ENCODE assay signal across 26 cellular contexts in genomic region chr12:47843226-47843980, GRCh38. TPM values are rescaled to one million over a fixed set of nuclear protein-coding genes. Genes with fewer than 3 reads are reported as not detected.
DNase-seq lines count a peak whose midpoint lies in the region; ATAC-seq, FAIRE-seq and TF ChIP-seq lines count a peak whose summit lies in the region.
"Had no signal": no experiment of that assay in that cellular context is flagged by ENCODE, and none has a peak within 500 bp of the region (broad histone marks: within the 10 kb centered on the region; RNA-seq: fewer than 3 reads in every experiment).

No MANE protein-coding gene starts in this region.

- H3K27ac ChIP-seq in K562 (ENCODE audit: extremely low read depth, low read depth, low read length) (no peak overlapping the region), caudate nucleus (ENCODE audit: low read depth, low read length) (no peak overlapping the region), ovary (no peak overlapping the region)
- H3K27ac ChIP-seq: GM23248, heart right ventricle, pancreas, right atrium auricular region, tibial artery had no signal

- H3K27ac Mint-ChIP-seq in nephron = peak overlapping the region in 2 of 3 experiments; percentile 46
- H3K27ac Mint-ChIP-seq: CD4-positive, alpha-beta T cell; mesothelial cell of epicardium; stimulated activated naive CD8-positive, alpha-beta T cell treated with anti-CD3 and anti-CD28 coated beads, Interleukin-15, Interleukin-2, amounts not matched to agents 100 ng/mL and 50 ng/mL, for 24 hours; T-helper 1 cell treated with Interleukin-12 subunit alpha and Interleukin-12 subunit beta and Interleukin-4 antibody, amounts not matched to agents 30 μg/mL and 1 μg/mL, for 36 hours had no signal

- H3K4me3 ChIP-seq in K562 = no peak overlapping the region
- H3K4me3 ChIP-seq in ovary = no peak overlapping the region
- H3K4me3 ChIP-seq: GM23248, heart right ventricle, left lung, pancreas, right atrium auricular region, tibial artery had no signal

- H3K9me3 ChIP-seq in K562 (replicated peaks; ENCODE audit: control insufficient read depth, insufficient read depth, low read depth, low read length) (no peaks in the 10 kb centered on the region), ovary (no peaks in the 10 kb centered on the region)
- H3K9me3 ChIP-seq: heart right ventricle, left lung, pancreas, right atrium auricular region, tibial artery had no signal

- no peak for TF ChIP-seq RAD21 in K562 (CRISPR knock-in tag; conservative IDR thresholded peaks at IDR 0.05 in 1 of 2, IDR thresholded peaks at IDR 0.05 in 1 of 2)

- H2AFZ ChIP-seq in K562 (ENCODE audit: low read depth, low read length) = no peak overlapping the region
- H2AFZ ChIP-seq: GM23248 had no signal

- no peak for FAIRE-seq in K562 (lab: Jason Lieb, UNC)
- FAIRE-seq: HTR-8/SVneo, pancreas had no signal

- 53% methylated on average over 25 of the region's 25 CpGs for WGBS in K562 (ENCODE audit: insufficient coverage, low coverage, missing lambda C conversion rate)
- 91 to 94% (median 92%) methylated on average over 25 of the region's 25 CpGs for WGBS in ovary, 3 donors

- H3K4me2 ChIP-seq in K562 (ENCODE audit: insufficient read depth, low read length) = no peak overlapping the region

- peaks cover 14% of the 10 kb centered on the region for H3K27me3 Mint-ChIP-seq in nephron (ENCODE audit: low read depth)
- H3K27me3 Mint-ChIP-seq: CD4-positive, alpha-beta T cell; naive thymus-derived CD4-positive, alpha-beta T cell; stimulated activated naive CD8-positive, alpha-beta T cell treated with anti-CD3 and anti-CD28 coated beads, Interleukin-15, Interleukin-2, amounts not matched to agents 100 ng/mL and 50 ng/mL, for 24 hours had no signal

- intact Hi-C loops in K562 (cut with micrococcal nuclease) = no loop called here
- intact Hi-C loops in ovary (cut with DNase I) = loop anchor here in 1 of 4 donors (10.0 kb wide), 1 partner anchor 101 kb away; no protein-coding TSS in a partner anchor

- H3K36me3 ChIP-seq in K562 (ENCODE audit: control insufficient read depth, insufficient read depth, low read length) (no peaks in the 10 kb centered on the region), ovary (no peaks in the 10 kb centered on the region)
- H3K36me3 ChIP-seq: pancreas, right atrium auricular region had no signal

- H3K9ac ChIP-seq in K562 (ENCODE audit: insufficient read depth in 1 of 2, low read depth in 2 of 2, low read length in 2 of 2) = 0 out of 4 replicates have a peak overlapping the region, but pooled peaks of 1 of the 2 experiments have one; percentile 24
- H3K9ac ChIP-seq: GM23248 had no signal

- H4K20me1 ChIP-seq in K562 (replicated peaks; ENCODE audit: control insufficient read depth, insufficient read depth, low read length) = no peaks in the 10 kb centered on the region

- H3K27me3 ChIP-seq in K562 (ENCODE audit: control insufficient read depth in 2 of 2, insufficient read depth in 2 of 2, low read length in 2 of 2) (peaks cover 0 to 6% of the 10 kb centered on the region in 2 experiments; a peak in 1 of 5 replicates), ovary (no peaks in the 10 kb centered on the region)
- H3K27me3 ChIP-seq: heart right ventricle, left lung, pancreas, right atrium auricular region had no signal

- no TSS peak for BruUV-seq in K562 (replicated peaks; lab: Mats Ljungman, UMichigan)

- CTCF ChIA-PET in K562 (lab: Yijun Ruan, JAX; ENCODE audit: low intra/inter-chr PET ratio) = no interaction called here

- H3K9me1 ChIP-seq in K562 (ENCODE audit: control insufficient read depth, insufficient read depth, low read length) = peaks cover 4% of the 10 kb centered on the region

- H3K4me3 Mint-ChIP-seq in nephron = no peak overlapping the region
- H3K4me3 Mint-ChIP-seq: CD4-positive, alpha-beta T cell; mesothelial cell of epicardium; naive thymus-derived CD4-positive, alpha-beta T cell; stimulated activated naive CD8-positive, alpha-beta T cell treated with anti-CD3 and anti-CD28 coated beads, Interleukin-15, Interleukin-2, amounts not matched to agents 100 ng/mL and 50 ng/mL, for 24 hours; T-helper 1 cell treated with Interleukin-12 subunit alpha and Interleukin-12 subunit beta and Interleukin-4 antibody, amounts not matched to agents 30 μg/mL and 1 μg/mL, for 36 hours had no signal

- H3K4me1 Mint-ChIP-seq in nephron = peaks cover 44% of the 10 kb centered on the region

- no peaks in the 10 kb centered on the region for H3K9me3 Mint-ChIP-seq in nephron
- H3K9me3 Mint-ChIP-seq: CD4-positive, alpha-beta T cell; mesothelial cell of epicardium; naive thymus-derived CD4-positive, alpha-beta T cell; stimulated activated naive CD8-positive, alpha-beta T cell treated with anti-CD3 and anti-CD28 coated beads, Interleukin-15, Interleukin-2, amounts not matched to agents 100 ng/mL and 50 ng/mL, for 24 hours; T-helper 1 cell treated with Interleukin-12 subunit alpha and Interleukin-12 subunit beta and Interleukin-4 antibody, amounts not matched to agents 30 μg/mL and 1 μg/mL, for 36 hours had no signal

- H3K36me3 Mint-ChIP-seq in nephron (ENCODE audit: low read depth) = no peaks in the 10 kb centered on the region
- H3K36me3 Mint-ChIP-seq: mesothelial cell of epicardium had no signal

- TF ChIP-seq CTCF in K562 (IDR thresholded peaks at IDR 0.05 in 2 of 3, conservative IDR thresholded peaks at IDR 0.05 in 1 of 3; ENCODE audit: insufficient read depth in 2 of 3, low read depth in 1 of 3, low read length in 3 of 3) (no peak), nephron (IDR thresholded peaks at IDR 0.05; ENCODE audit: unreplicated experiment in 3 of 3) (no peak), GM10266 (IDR thresholded peaks at IDR 0.05; ENCODE audit: control insufficient read depth, insufficient read depth, low read depth, missing control alignments) (no peak), ovary (IDR thresholded peaks at IDR 0.05) (no peak)

- in situ Hi-C loops in ACHN (cut with HindIII; ENCODE audit: low pct_ligation_motif_present, low pct_unique_long_range_greater_than_20kb, low sequenced_read_pairs) (no loop called here), K562 (cut with MboI) (no loop called here)

- no peak for TF ChIP-seq POLR2A in K562 (conservative IDR thresholded peaks at IDR 0.05)
- TF ChIP-seq POLR2A in ovary (IDR thresholded peaks at IDR 0.05) = no peak

- H3K4me1 ChIP-seq in K562 (replicated peaks in 1 of 2; ENCODE audit: control insufficient read depth in 2 of 2, insufficient read depth in 2 of 2, low read length in 2 of 2) (peaks cover under 1 to 14% of the 10 kb centered on the region in 2 experiments; a peak in 4 of 5 replicates), ovary (ENCODE audit: insufficient read depth) (peaks cover 12% of the 10 kb centered on the region)
- H3K4me1 ChIP-seq: pancreas had no signal

- TF ChIP-seq EP300 in K562 (IDR thresholded peaks at IDR 0.05; ENCODE audit: low read length) (no peak), ovary (IDR thresholded peaks at IDR 0.05) (no peak)

- ATAC-seq in K562 (peak; percentile 27; the same call in 1 of the 3 replicates), GM19324 (IDR thresholded peaks at IDR 0.05; ENCODE audit: low FRiP score, unreplicated experiment) (no peak)
- ATAC-seq: naive thymus-derived CD4-positive, alpha-beta T cell had no signal

- no peaks in the 10 kb centered on the region for H3K79me2 ChIP-seq in K562 (ENCODE audit: control insufficient read depth, insufficient read depth, low read length)

- peak; percentile 85 for DNase-seq in ACHN
- DNase-seq in ELF-1 (ENCODE audit: low read depth, low spot score) = peak; percentile 74
- no peak for DNase-seq in K562 (ENCODE audit: extremely low read depth in 1 of 4, low spot score in 3 of 4)
- no peak for DNase-seq in caudate nucleus (lab: John Stamatoyannopoulos, UW)
- no peak for DNase-seq in GM10266 (ENCODE audit: extremely low spot score)
- no peak for DNase-seq in ovary
- DNase-seq: activated CD4-positive, alpha-beta T cell treated with anti-CD3 and anti-CD28 coated beads for 4 hours; CD4-positive, alpha-beta T cell; DMS 273 treated with DMSO at 0.1 percent for 48 hours; GDM1; GM23248; heart right ventricle; Karpas-422; left lung; naive thymus-derived CD4-positive, alpha-beta T cell; NCI-H1436 treated with DMSO at 0.1 percent for 48 hours; NCI-H526 treated with DMSO at 0.1 percent for 48 hours; pancreas had no signal

- POLR2A ChIA-PET in K562 (lab: Yijun Ruan, JAX) = no interaction called here

TF ChIP-seq in K562, 482 proteins besides CTCF, POLR2A, EP300 and RAD21 (continues in another document):
- TF ChIP-seq ZNF239 (CRISPR knock-in tag; IDR thresholded peaks at IDR 0.05) = no peak
- no peak for TF ChIP-seq SMARCA5 (IDR thresholded peaks at IDR 0.05)
- no peak for TF ChIP-seq FOXJ3 (CRISPR knock-in tag; IDR thresholded peaks at IDR 0.05)
- no peak for TF ChIP-seq CREB3 (tag; conservative IDR thresholded peaks at IDR 0.05; ENCODE audit: low read depth)
- TF ChIP-seq PPARD (CRISPR knock-in tag; IDR thresholded peaks at IDR 0.05) = no peak
- TF ChIP-seq ZNF146 (CRISPR knock-in tag; IDR thresholded peaks at IDR 0.05; ENCODE audit: unreplicated experiment) = no peak

RNA-seq across cellular contexts. Expression of gene HDAC7, which starts 23.7 kb away (rescaled TPM):
- 123 and 300 TPM in 2 replicates for total RNA-seq in K562 (2011; cell fraction: chromatin; rRNA removed; ENCODE audit: low replicate concordance)
- 143 and 147 TPM in 2 replicates for total RNA-seq in K562 (2011; cell fraction: nucleolus; rRNA removed)
- total RNA-seq in K562 (2011; cell fraction: nucleoplasm; rRNA removed) = 123 and 161 TPM in 2 replicates
- total RNA-seq in K562 (2014; rRNA removed) (38.4 and 57.4 TPM in 2 replicates), K562 (2014; rRNA removed; fragmentation: Illumina TruSeq; extraction: Trizol) (22.2 and 30.2 TPM in 2 replicates), K562 (2015; rRNA removed; fragmentation: Illumina TruSeq; extraction: Trizol) (26.7 and 28.2 TPM in 2 replicates), K562 (2021) (119 and 129 TPM in 2 replicates), ovary (100 to 1,000 TPM in 5 of 7 donors, 10 to 100 TPM in 2; 47.2 to 151 (median 103) TPM)
- polyA plus RNA-seq in K562 (2011; rRNA removed) (31.1 and 33.7 TPM in 2 replicates), K562 (2014; fragmentation: Illumina TruSeq; extraction: Trizol) (71.9 and 82.7 TPM in 2 replicates), K562 (2014; fragmentation: Nextera tagmentation; extraction: Ambion mirVana) (1 to 10 TPM; 2.5 to 3.8 TPM), K562 (2014; rRNA removed) (78.0 and 82.7 TPM in 2 replicates), ovary (10 to 100 TPM; 40.1 to 79.4 TPM)
- 20.6 and 43.9 TPM in 2 replicates for polyA plus RNA-seq in K562 (2011; cell fraction: cytosol; rRNA removed)
- polyA plus RNA-seq in K562 (2011; cell fraction: nucleus; rRNA removed) = 215 and 430 TPM in 2 replicates
- polyA plus RNA-seq in K562 (2012) = 67.8 and 112 TPM in 2 replicates
- 8.5 and 12.0 TPM in 2 replicates for polyA minus RNA-seq in K562 (2011; rRNA and poly(A)+ RNA removed)
- 28.2 and 32.6 TPM in 2 replicates for polyA minus RNA-seq in K562 (2011; cell fraction: cytosol; rRNA and poly(A)+ RNA removed)
- polyA minus RNA-seq in K562 (2011; cell fraction: nucleus; rRNA and poly(A)+ RNA removed) = 41.2 and 50.1 TPM in 2 replicates

Comparison
In these comparisons a context has a peak if more than half of its experiments do, and no peak if none do; other contexts are left out.
1. DNase-seq: peak in ACHN (single experiment) and ELF-1 (single experiment); none in K562 (0 of 4), caudate nucleus (0 of 61), GM10266 (single experiment) and ovary (0 of 5).